In the genomic region with DNA sequence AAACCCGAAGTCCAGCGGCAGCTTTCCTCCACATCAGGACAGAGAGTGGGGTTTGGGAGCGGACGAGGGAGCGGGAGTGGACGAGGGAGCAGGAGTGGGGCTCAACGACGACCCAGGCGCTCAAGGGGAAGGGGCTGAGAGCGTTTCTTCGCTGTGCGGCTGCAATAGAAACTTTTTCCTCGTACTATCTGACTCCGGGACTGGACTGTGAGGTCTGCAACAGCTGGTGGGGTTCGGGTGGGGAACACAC, we compare ENCODE assay signal across 11 cellular contexts. TPM values are rescaled to one million over a fixed set of nuclear protein-coding genes. Genes with fewer than 3 reads are reported as not detected.
DNase-seq lines count a peak whose midpoint lies in the region; ATAC-seq and TF ChIP-seq lines count a peak whose summit lies in the region.
"Had no signal": no experiment of that assay in that cellular context is flagged by ENCODE, and none has a peak within 500 bp of the region (broad histone marks: within the 10 kb centered on the region; RNA-seq: fewer than 3 reads in every experiment).

No MANE protein-coding gene starts in this region.

- CTCF ChIA-PET in Calu3 (lab: Charles Lee), result interaction anchor here (1.5 kb wide), 1 partner anchor 66 kb away, joined by 8 read pairs; no protein-coding TSS in a partner anchor

- H3K27me3 Mint-ChIP-seq in Calu3 (ENCODE audit: unreplicated experiment) (peaks cover 60% of the 10 kb centered on the region), progenitor cell of endocrine pancreas (peaks cover 23% of the 10 kb centered on the region)
- peaks cover 85% of the 10 kb centered on the region for H3K27me3 Mint-ChIP-seq in activated naive CD8-positive, alpha-beta T cell treated with anti-CD3 and anti-CD28 coated beads for 36 hours

- peak overlapping the region; percentile 83 for H3K4me3 ChIP-seq in iPS-11a (ENCODE audit: low read depth, low read length)

- intact Hi-C loops in Calu3 (cut with micrococcal nuclease; ENCODE audit: unreplicated experiment), result no loop called here

- H3K27ac Mint-ChIP-seq in Calu3 (ENCODE audit: unreplicated experiment) (no peak overlapping the region), progenitor cell of endocrine pancreas (peak overlapping the region; percentile 88)
- no peak overlapping the region for H3K27ac Mint-ChIP-seq in activated naive CD8-positive, alpha-beta T cell treated with anti-CD3 and anti-CD28 coated beads for 36 hours

- H3K4me1 Mint-ChIP-seq in Calu3 (ENCODE audit: low read depth, unreplicated experiment) (peaks cover 7% of the 10 kb centered on the region), progenitor cell of endocrine pancreas (ENCODE audit: low read depth) (peaks cover 15% of the 10 kb centered on the region)
- peaks cover 20% of the 10 kb centered on the region for H3K4me1 Mint-ChIP-seq in activated naive CD8-positive, alpha-beta T cell treated with anti-CD3 and anti-CD28 coated beads for 36 hours

- H3K36me3 Mint-ChIP-seq in Calu3 (ENCODE audit: insufficient read depth, unreplicated experiment), result peaks cover 11% of the 10 kb centered on the region
- H3K36me3 Mint-ChIP-seq in activated naive CD8-positive, alpha-beta T cell treated with anti-CD3 and anti-CD28 coated beads for 36 hours, result no peaks in the 10 kb centered on the region
- H3K36me3 Mint-ChIP-seq in progenitor cell of endocrine pancreas (ENCODE audit: insufficient read depth), result no peaks in the 10 kb centered on the region

- H3K9me3 Mint-ChIP-seq in Calu3 (ENCODE audit: low read depth, unreplicated experiment) (no peaks in the 10 kb centered on the region), progenitor cell of endocrine pancreas (ENCODE audit: low read depth) (no peaks in the 10 kb centered on the region)
- H3K9me3 Mint-ChIP-seq in activated naive CD8-positive, alpha-beta T cell treated with anti-CD3 and anti-CD28 coated beads for 36 hours, result no peaks in the 10 kb centered on the region

- no peak for ATAC-seq in GM21786 (IDR thresholded peaks at IDR 0.05; ENCODE audit: unreplicated experiment)
- no peak for ATAC-seq in GM21723 (IDR thresholded peaks at IDR 0.05; ENCODE audit: unreplicated experiment)

- H3K4me3 Mint-ChIP-seq in Calu3 (ENCODE audit: low read depth, unreplicated experiment), result peak overlapping the region; percentile 70
- peak overlapping the region; percentile 64 for H3K4me3 Mint-ChIP-seq in activated naive CD8-positive, alpha-beta T cell treated with anti-CD3 and anti-CD28 coated beads for 36 hours
- peak overlapping the region; percentile 80 for H3K4me3 Mint-ChIP-seq in progenitor cell of endocrine pancreas (ENCODE audit: low read depth)

- no peak for DNase-seq in Calu3
- DNase-seq in activated naive CD8-positive, alpha-beta T cell treated with anti-CD3 and anti-CD28 coated beads for 36 hours, result no peak
- no peak for DNase-seq in progenitor cell of endocrine pancreas (ENCODE audit: low spot score, unreplicated experiment)
- DNase-seq in NCI-H2171 (lab: John Stamatoyannopoulos, UW), result no peak
- DNase-seq in islet precursor cell, result no peak
- DNase-seq: stimulated activated CD4-positive, alpha-beta T cell treated with anti-CD3 and anti-CD28 coated beads, Interleukin-4, amount 100 ng/mL, for 1 hour; T1000 had no signal

- no TSS peak for BruUV-seq in Calu3 (replicated peaks; lab: Mats Ljungman, UMichigan)

- TF ChIP-seq CTCF in Calu3 (IDR thresholded peaks at IDR 0.05; ENCODE audit: unreplicated experiment) (no peak), progenitor cell of endocrine pancreas (IDR thresholded peaks at IDR 0.05; ENCODE audit: unreplicated experiment) (no peak)

RNA-seq across cellular contexts. Expression of gene FAM20A, which starts 1.4 kb away (rescaled TPM):
- total RNA-seq in Calu3 (2022), result 0.59 and 1.3 TPM in 2 replicates
- total RNA-seq in activated naive CD8-positive, alpha-beta T cell treated with anti-CD3 and anti-CD28 coated beads for 36 hours, result not detected
- total RNA-seq in progenitor cell of endocrine pancreas, result 13.7 and 15.6 TPM in 2 replicates
- total RNA-seq: dermis microvascular lymphatic vessel endothelial cell had no signal
